Comparison of ENCODE assay signal across 10 cellular contexts in the genomic region with DNA sequence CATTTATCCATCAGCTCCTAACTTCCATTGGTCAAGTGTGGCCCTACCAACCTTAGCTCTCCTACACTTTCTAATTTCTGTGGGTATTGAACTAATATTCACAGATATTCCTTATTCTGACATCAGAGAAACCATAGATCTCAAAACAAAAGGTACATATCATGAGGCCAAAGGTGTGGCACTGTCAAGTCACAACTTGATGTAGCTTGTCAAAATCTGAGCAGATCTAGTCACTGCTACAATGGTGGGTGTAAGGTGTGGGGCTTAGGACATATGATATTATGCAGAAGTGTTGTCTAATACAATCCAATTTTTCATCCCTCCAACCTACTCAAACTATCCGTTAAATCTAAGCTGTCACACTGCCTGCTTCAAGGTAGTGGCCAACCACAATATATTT.
"Had no signal": no experiment of that assay in that cellular context is flagged by ENCODE, and none has a peak within 500 bp of the region (broad histone marks: within the 10 kb centered on the region; RNA-seq: fewer than 3 reads in every experiment).

No MANE protein-coding gene starts in this region.

- H3K4me3 ChIP-seq: GM23338, HAP-1, K562 had no signal

- ATAC-seq: GM23338, HCT116, K562 had no signal

- H3K9me3 ChIP-seq: HAP-1 had no signal

- H3K27ac ChIP-seq: HL-60 had no signal

- FAIRE-seq: H1, H54, HTR-8/SVneo, K562 had no signal

- H3K36me3 ChIP-seq: HAP-1 had no signal

- DNase-seq: HFFc6, IMR-90 had no signal
